Comparison of ENCODE assay signal across 8 cellular contexts in the genomic region with DNA sequence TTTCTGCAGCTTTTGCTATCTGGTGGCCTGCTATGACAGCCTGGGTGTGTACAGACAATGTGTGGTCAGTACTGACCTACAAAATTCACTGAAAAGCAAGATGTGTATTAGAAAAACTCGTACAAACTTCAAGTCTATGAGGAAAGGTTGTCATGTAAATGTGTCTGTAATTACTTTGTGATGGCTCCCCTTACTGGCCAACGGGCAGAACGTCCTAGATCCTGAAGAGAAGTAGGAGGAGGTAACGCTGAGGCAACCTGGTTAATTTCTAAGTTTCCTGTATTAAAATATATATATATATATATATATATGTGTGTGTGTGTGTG.
DNase-seq lines count a peak whose midpoint lies in the region; ATAC-seq, FAIRE-seq and TF ChIP-seq lines count a peak whose summit lies in the region.

No MANE protein-coding gene starts in this region.

- FAIRE-seq in small intestine (lab: Jason Lieb, UNC), result no peak

- TF ChIP-seq CTCF in WERI-Rb-1 (IDR thresholded peaks at IDR 0.05; ENCODE audit: low read depth, low read length) (peak; percentile 51; the same call in 1 of the 2 replicates), heart right ventricle (IDR thresholded peaks at IDR 0.05) (peak in 8 of 9 donors; percentile 28 to 64 (median 44)), gastrocnemius medialis (IDR thresholded peaks at IDR 0.05 in 4 of 5, conservative IDR thresholded peaks at IDR 0.05 in 1 of 5) (peak in 1 of 5 experiments; percentile 18)

- intact Hi-C loops in heart right ventricle (cut with DNase I), result loop anchor here in 6 of 10 donors (2.0 to 5.0 kb wide), 4 partner anchors 246 to 298 kb away; no protein-coding TSS in a partner anchor
- intact Hi-C loops in gastrocnemius medialis (cut with DNase I; ENCODE audit: low total_unique reads), result no loop called here

- ATAC-seq in GM18867 (IDR thresholded peaks at IDR 0.05; ENCODE audit: unreplicated experiment), result peak; percentile 89
- peak; percentile 62 for ATAC-seq in HG03064 (IDR thresholded peaks at IDR 0.05; ENCODE audit: low read depth, unreplicated experiment)
- peak in 7 of 8 donors; percentile 56 to 81 (median 69) for ATAC-seq in heart right ventricle
- ATAC-seq in gastrocnemius medialis, result no peak

- H3K27me3 ChIP-seq in WERI-Rb-1 (ENCODE audit: insufficient read depth, low read depth, severe bottlenecking), result no peaks in the 10 kb centered on the region
- H3K27me3 ChIP-seq in heart right ventricle, result no peaks in the 10 kb centered on the region
- H3K27me3 ChIP-seq in small intestine (ENCODE audit: control insufficient read depth in 2 of 2, insufficient read depth in 2 of 2, low read length in 2 of 2), result no peaks in the 10 kb centered on the region
- no peaks in the 10 kb centered on the region for H3K27me3 ChIP-seq in gastrocnemius medialis

- no peak for TF ChIP-seq POLR2A in gastrocnemius medialis (IDR thresholded peaks at IDR 0.05)

- no peak overlapping the region for H3K4me3 ChIP-seq in WERI-Rb-1 (ENCODE audit: low read depth, low read length)
- no peak overlapping the region for H3K4me3 ChIP-seq in heart right ventricle
- no peak overlapping the region for H3K4me3 ChIP-seq in small intestine (ENCODE audit: low read depth in 1 of 2, low read length in 2 of 2)
- no peak overlapping the region for H3K4me3 ChIP-seq in gastrocnemius medialis

- in situ Hi-C loops in gastrocnemius medialis (cut with MboI; ENCODE audit: low sequenced_read_pairs in 4 of 4), result loop anchor here in 1 of 4 donors (25.0 kb wide), 1 partner anchor 286 kb away; no protein-coding TSS in a partner anchor

- H3K36me3 ChIP-seq in WERI-Rb-1 (no peaks in the 10 kb centered on the region), heart right ventricle (no peaks in the 10 kb centered on the region), small intestine (ENCODE audit: control insufficient read depth in 2 of 2, insufficient read depth in 2 of 2, low read length in 2 of 2) (no peaks in the 10 kb centered on the region), gastrocnemius medialis (no peaks in the 10 kb centered on the region)

- peak; percentile 8 for DNase-seq in CD1c-positive myeloid dendritic cell (ENCODE audit: extremely low spot score)
- peak; percentile 23 to 45 for DNase-seq in NCI-H1930 (lab: John Stamatoyannopoulos, UW)
- DNase-seq in WERI-Rb-1, result peak; percentile 45
- peak in 1 of 2 donors; percentile 24 for DNase-seq in heart right ventricle
- peak; percentile 66 for DNase-seq in small intestine
- no peak for DNase-seq in gastrocnemius medialis

- H3K4me1 ChIP-seq in heart right ventricle (peaks cover 0 to 5% (median 0%) of the 10 kb centered on the region in 9 donors), small intestine (ENCODE audit: control insufficient read depth in 2 of 2, insufficient read depth in 1 of 2, low read depth in 1 of 2, low read length in 1 of 2) (no peaks in the 10 kb centered on the region), gastrocnemius medialis (no peaks in the 10 kb centered on the region)

- 4% methylated on average over 4 of the region's 4 CpGs for WGBS in heart right ventricle, 2 donors
- 1 to 2% (median 2%) methylated on average over 4 of the region's 4 CpGs for WGBS in small intestine, 3 donors

- H3K27ac ChIP-seq in WERI-Rb-1 (no peak overlapping the region), heart right ventricle (no peak overlapping the region), small intestine (ENCODE audit: low read depth in 1 of 2, low read length in 1 of 2) (no peak overlapping the region), gastrocnemius medialis (no peak overlapping the region)

- H3K9me3 ChIP-seq in WERI-Rb-1 (ENCODE audit: severe bottlenecking), result no peaks in the 10 kb centered on the region
- H3K9me3 ChIP-seq in heart right ventricle, result no peaks in the 10 kb centered on the region
- H3K9me3 ChIP-seq in small intestine (ENCODE audit: control insufficient read depth, low read depth), result no peaks in the 10 kb centered on the region
- no peaks in the 10 kb centered on the region for H3K9me3 ChIP-seq in gastrocnemius medialis

Comparison
In these comparisons a context has a peak if more than half of its experiments do, and no peak if none do; other contexts are left out.
1. DNase-seq: peak in CD1c-positive myeloid dendritic cell (single experiment), NCI-H1930 (2 of 2), WERI-Rb-1 (single experiment) and small intestine (single experiment); none in gastrocnemius medialis (0 of 2).
2. ATAC-seq: peak in GM18867 (single experiment), HG03064 (single experiment) and heart right ventricle (7 of 8); none in gastrocnemius medialis (0 of 2).